Comparison of ENCODE assay signal across 8 cellular contexts in the genomic region with DNA sequence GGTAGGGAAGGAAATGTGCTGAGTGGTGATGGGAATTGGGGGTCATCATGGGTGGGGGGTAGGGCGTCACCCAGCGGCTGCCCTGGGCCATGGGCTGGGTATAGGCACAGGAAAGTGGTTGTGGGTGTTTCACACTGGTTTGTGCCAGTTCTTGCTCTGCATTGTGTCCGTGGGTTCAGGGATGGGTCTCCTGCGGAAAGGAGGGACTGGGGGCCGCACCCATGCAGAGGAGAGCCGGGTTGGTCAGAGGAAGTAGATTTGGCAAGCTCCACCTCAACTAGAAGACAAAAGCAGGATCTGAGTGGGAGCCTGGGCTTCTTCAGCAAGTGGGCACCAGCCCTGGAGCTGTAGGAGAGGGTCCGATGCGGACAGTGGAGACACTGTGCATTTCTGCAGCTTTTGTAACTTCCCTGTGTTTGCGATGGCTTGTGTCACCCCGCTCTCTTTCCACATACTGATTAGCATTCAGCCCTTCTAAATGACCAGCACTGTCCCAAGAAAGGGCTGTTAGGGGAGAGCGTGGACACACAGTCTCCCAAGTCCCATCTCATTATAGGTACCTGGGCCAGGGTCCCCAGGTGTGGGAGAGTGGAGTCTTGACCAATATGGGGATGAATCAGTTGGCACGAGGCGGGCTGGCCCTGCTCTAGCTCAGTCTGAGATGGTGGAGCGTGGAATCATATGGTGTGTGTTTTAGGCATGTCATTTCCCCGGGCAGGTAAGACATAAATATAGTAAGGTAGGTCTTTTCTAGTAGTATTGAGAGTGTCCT.
A peak's percentile ranks its signal among the peaks of the same experiment; 100 is the strongest.
DNase-seq lines count a peak whose midpoint lies in the region; ATAC-seq and TF ChIP-seq lines count a peak whose summit lies in the region.

No MANE protein-coding gene starts in this region.

- no peak for DNase-seq in DND-41
- peak; percentile 30 for DNase-seq in MM.1S
- DNase-seq in neural progenitor cell (ENCODE audit: low spot score) = no peak
- no peak for DNase-seq in DMS 273 treated with DMSO at 0.1 percent for 48 hours (lab: John Stamatoyannopoulos, UW)
- DNase-seq in NCI-H1105 treated with DMSO at 0.1 percent for 48 hours (lab: John Stamatoyannopoulos, UW) = no peak
- no peak for DNase-seq in NCI-H2227 (lab: John Stamatoyannopoulos, UW; ENCODE audit: unreplicated experiment)

- no peaks in the 10 kb centered on the region for H3K36me3 Mint-ChIP-seq in neural progenitor cell

- no peak overlapping the region for H3K27ac Mint-ChIP-seq in neural progenitor cell

- H3K27me3 ChIP-seq in DND-41 (ENCODE audit: insufficient read depth, low read length, poor library complexity) (no peaks in the 10 kb centered on the region), MM.1S (replicated peaks; ENCODE audit: insufficient read depth, low read length) (no peaks in the 10 kb centered on the region), neural progenitor cell (peaks cover 46% of the 10 kb centered on the region)

- H3K9me2 ChIP-seq in MM.1S (replicated peaks; ENCODE audit: insufficient read depth, low read length) = no peaks in the 10 kb centered on the region

- H3K36me3 ChIP-seq in DND-41 (ENCODE audit: insufficient read depth, low read length) = no peaks in the 10 kb centered on the region; the same call in 1 of the 2 replicates
- no peaks in the 10 kb centered on the region for H3K36me3 ChIP-seq in MM.1S (replicated peaks; ENCODE audit: insufficient read depth, low read length)
- no peaks in the 10 kb centered on the region for H3K36me3 ChIP-seq in neural progenitor cell

- TF ChIP-seq CTCF in DND-41 (IDR thresholded peaks at IDR 0.05; ENCODE audit: borderline replicate concordance, extremely low read depth, low read length, poor library complexity, severe bottlenecking) (no peak), MM.1S (IDR thresholded peaks at IDR 0.05; ENCODE audit: low read length) (peak; percentile 33), neural progenitor cell (IDR thresholded peaks at IDR 0.05) (no peak)

- H2AFZ ChIP-seq in DND-41 (ENCODE audit: low read depth, low read length) = no peak overlapping the region
- H2AFZ ChIP-seq in MM.1S (ENCODE audit: low read length) = no peak overlapping the region
- no peak overlapping the region for H2AFZ ChIP-seq in neural progenitor cell (replicated peaks)

- H3K79me2 ChIP-seq in DND-41 (ENCODE audit: insufficient read depth, low read length) (peaks cover 71% of the 10 kb centered on the region), MM.1S (ENCODE audit: low read length) (peaks cover 71% of the 10 kb centered on the region), neural progenitor cell (ENCODE audit: low read depth) (peaks cover 13% of the 10 kb centered on the region)

- H3K27ac ChIP-seq in DND-41 (ENCODE audit: low read length) = peak overlapping the region; percentile 81
- peak overlapping the region; percentile 100 for H3K27ac ChIP-seq in MM.1S (ENCODE audit: low read length)
- peak overlapping the region; percentile 66 for H3K27ac ChIP-seq in cingulate gyrus (ENCODE audit: low read depth, low read length)
- H3K27ac ChIP-seq in neural progenitor cell = no peak overlapping the region

- no peaks in the 10 kb centered on the region for H3K9me3 ChIP-seq in DND-41 (ENCODE audit: insufficient read depth, low read length, severe bottlenecking)
- H3K9me3 ChIP-seq in MM.1S (replicated peaks; ENCODE audit: insufficient read depth, low read length) = no peaks in the 10 kb centered on the region
- H3K9me3 ChIP-seq in neural progenitor cell (ENCODE audit: low read depth) = no peaks in the 10 kb centered on the region

- peak overlapping the region; percentile 61 for H3K4me3 Mint-ChIP-seq in neural progenitor cell

- H3F3A ChIP-seq in MM.1S (ENCODE audit: insufficient read depth, low read length) = peaks cover 54% of the 10 kb centered on the region
- H3F3A ChIP-seq in neural progenitor cell (ENCODE audit: low read depth) = peaks cover 4% of the 10 kb centered on the region

- peaks cover 14% of the 10 kb centered on the region for H3K27me3 Mint-ChIP-seq in neural progenitor cell (ENCODE audit: insufficient read depth, low read depth)

- H3K4me2 ChIP-seq in DND-41 (ENCODE audit: insufficient read depth, low read length) (peak overlapping the region; percentile 87), MM.1S (ENCODE audit: low read depth, low read length) (peak overlapping the region; percentile 99), neural progenitor cell (no peak overlapping the region)

- H3K4me1 ChIP-seq in DND-41 (ENCODE audit: insufficient read depth, low read length) = peaks cover 64% of the 10 kb centered on the region
- peaks cover 36% of the 10 kb centered on the region for H3K4me1 ChIP-seq in MM.1S (ENCODE audit: low read length)
- H3K4me1 ChIP-seq in neural progenitor cell = peaks cover 6% of the 10 kb centered on the region

- H3K4me3 ChIP-seq in DND-41 (ENCODE audit: low read depth in 1 of 2, low read length in 2 of 2) (peak overlapping the region in 1 of 2 experiments; percentile 97; a peak in 2 of 4 replicates), MM.1S (ENCODE audit: low read length) (peak overlapping the region; percentile 91), neural progenitor cell (no peak overlapping the region)

- H3K9ac ChIP-seq in DND-41 (ENCODE audit: low read depth, low read length) (peak overlapping the region; percentile 92), MM.1S (ENCODE audit: low read length) (peak overlapping the region; percentile 98), neural progenitor cell (no peak overlapping the region)

- peak; percentile 2; the same call in 1 of the 3 replicates for ATAC-seq in DND-41 (ENCODE audit: insufficient read depth, low read depth)
- ATAC-seq in HG02885 (IDR thresholded peaks at IDR 0.05; ENCODE audit: poor library complexity, unreplicated experiment) = no peak

- H4K20me1 ChIP-seq in DND-41 (ENCODE audit: insufficient read depth, low read length) (peaks cover 47% of the 10 kb centered on the region), MM.1S (ENCODE audit: insufficient read depth, low read length) (no peaks in the 10 kb centered on the region), neural progenitor cell (ENCODE audit: low read depth) (peaks cover 44% of the 10 kb centered on the region)

- peaks cover 63% of the 10 kb centered on the region for H3K4me1 Mint-ChIP-seq in neural progenitor cell

- H3K9me3 Mint-ChIP-seq in neural progenitor cell = no peaks in the 10 kb centered on the region
